Comparison of ENCODE assay signal across 1 cellular context in genomic region chr6:26195376-26195923, GRCh38.
TF ChIP-seq lines count a peak whose summit lies in the region.

No MANE protein-coding gene starts in this region.

TF ChIP-seq in K562, 482 proteins besides CTCF, POLR2A, EP300 and RAD21 (continued from another document and continues in another):
- no peak for TF ChIP-seq CEBPZ (IDR thresholded peaks at IDR 0.05; ENCODE audit: borderline replicate concordance, low read depth, low read length)
- TF ChIP-seq ARID1B (IDR thresholded peaks at IDR 0.05) = no peak
- TF ChIP-seq NUFIP1 (IDR thresholded peaks at IDR 0.05; ENCODE audit: partially characterized antibody) = no peak
- TF ChIP-seq SLC30A9 (CRISPR knock-in tag; IDR thresholded peaks at IDR 0.05) = no peak
- no peak for TF ChIP-seq HMGN3 (IDR thresholded peaks at IDR 0.05; ENCODE audit: borderline replicate concordance, extremely low read depth, insufficient read length, low read depth, low read length)
- no peak; the same call in 1 of the 2 replicates for TF ChIP-seq MAFF (IDR thresholded peaks at IDR 0.05; ENCODE audit: low read length)
- TF ChIP-seq STAT5B (CRISPR knock-in tag; IDR thresholded peaks at IDR 0.05) = no peak
- 0 out of 2 replicates have a peak, but pooled peaks have one; percentile 2 for TF ChIP-seq CHCHD3 (CRISPR knock-in tag; IDR thresholded peaks at IDR 0.05)
- no peak for TF ChIP-seq TFAM (CRISPR knock-in tag; conservative IDR thresholded peaks at IDR 0.05)
- TF ChIP-seq ZNF165 (CRISPR knock-in tag; IDR thresholded peaks at IDR 0.05; ENCODE audit: borderline replicate concordance) = no peak; the same call in 1 of the 2 replicates
- TF ChIP-seq XRCC5 (IDR thresholded peaks at IDR 0.05; ENCODE audit: low read depth, low read length) = no peak
- no peak for TF ChIP-seq CREBBP (IDR thresholded peaks at IDR 0.05; ENCODE audit: low read depth, low read length)
- no peak; the same call in 1 of the 2 replicates for TF ChIP-seq KLF6 (CRISPR knock-in tag; IDR thresholded peaks at IDR 0.05; ENCODE audit: borderline replicate concordance)
- TF ChIP-seq TCF3 (CRISPR knock-in tag; IDR thresholded peaks at IDR 0.05) = no peak; the same call in 1 of the 2 replicates
- TF ChIP-seq ZNF3 (CRISPR knock-in tag; IDR thresholded peaks at IDR 0.05) = no peak
- peak in 1 of 2 experiments; percentile 84; a peak in 2 of 4 replicates for TF ChIP-seq BCLAF1 (IDR thresholded peaks at IDR 0.05; ENCODE audit: borderline replicate concordance in 1 of 2, control insufficient read depth in 1 of 2, low read depth in 2 of 2, low read length in 1 of 2)
- TF ChIP-seq AFF4 (CRISPR knock-in tag; IDR thresholded peaks at IDR 0.05) = no peak; the same call in none of the 2 replicates
- no peak for TF ChIP-seq RCOR1 (IDR thresholded peaks at IDR 0.05; ENCODE audit: borderline replicate concordance in 1 of 2, low read depth in 2 of 2, low read length in 2 of 2)
- no peak for TF ChIP-seq CHD7 (IDR thresholded peaks at IDR 0.05; ENCODE audit: low read depth, low read length)
- no peak for TF ChIP-seq FOXA1 (IDR thresholded peaks at IDR 0.05; ENCODE audit: borderline replicate concordance)
- peak; percentile 64 for TF ChIP-seq SUPT5H (IDR thresholded peaks at IDR 0.05)
- peak; percentile 71 to 80 for TF ChIP-seq AFF1 (IDR thresholded peaks at IDR 0.05; ENCODE audit: low read depth in 1 of 2, partially characterized antibody in 2 of 2)
